1 cellular context compared by ENCODE assay signal in genomic region chr7:150313870-150314269, GRCh38.
TF ChIP-seq lines count a peak whose summit lies in the region.

No MANE protein-coding gene starts in this region.

TF ChIP-seq in K562, 482 proteins besides CTCF, POLR2A, EP300 and RAD21 (continued from another document and continues in another):
- no peak; the same call in 1 of the 2 replicates for TF ChIP-seq MGA (IDR thresholded peaks at IDR 0.05)
- no peak for TF ChIP-seq ZNF324 (CRISPR knock-in tag; IDR thresholded peaks at IDR 0.05)
- TF ChIP-seq TCF7 (IDR thresholded peaks at IDR 0.05; ENCODE audit: borderline replicate concordance) = no peak
- TF ChIP-seq TRIM25 (IDR thresholded peaks at IDR 0.05; ENCODE audit: borderline replicate concordance) = no peak
- TF ChIP-seq GTF2F1 (IDR thresholded peaks at IDR 0.05; ENCODE audit: low read depth, low read length) = no peak
- peak; percentile 1 for TF ChIP-seq ZFP36 (IDR thresholded peaks at IDR 0.05; ENCODE audit: low read depth, low read length, partially characterized antibody)
- TF ChIP-seq FOSL1 (tag; conservative IDR thresholded peaks at IDR 0.05) = no peak
- no peak for TF ChIP-seq ATF6 (CRISPR knock-in tag; IDR thresholded peaks at IDR 0.05)
- peak; percentile 71 for TF ChIP-seq KDM5B (IDR thresholded peaks at IDR 0.05; ENCODE audit: insufficient replicate concordance, low read depth, low read length)
- no peak for TF ChIP-seq SIX5 (IDR thresholded peaks at IDR 0.05; ENCODE audit: borderline replicate concordance in 1 of 2, insufficient read depth in 1 of 2, low read depth in 1 of 2, low read length in 2 of 2)
- TF ChIP-seq MYBL2 (IDR thresholded peaks at IDR 0.05; ENCODE audit: low read depth) = no peak
- TF ChIP-seq MYBL2 (CRISPR knock-in tag; IDR thresholded peaks at IDR 0.05; ENCODE audit: borderline replicate concordance) = no peak
- TF ChIP-seq ZNF75A (CRISPR knock-in tag; IDR thresholded peaks at IDR 0.05) = no peak
- no peak for TF ChIP-seq ZNF311 (CRISPR knock-in tag; IDR thresholded peaks at IDR 0.05)
- no peak for TF ChIP-seq MLX (CRISPR knock-in tag; conservative IDR thresholded peaks at IDR 0.05)
- TF ChIP-seq ARID4B (CRISPR knock-in tag; IDR thresholded peaks at IDR 0.05) = no peak
- TF ChIP-seq BRF2 (IDR thresholded peaks at IDR 0.05; ENCODE audit: borderline replicate concordance, insufficient read depth, insufficient read length) = no peak
- no peak for TF ChIP-seq ZNF3 (CRISPR knock-in tag; IDR thresholded peaks at IDR 0.05)
- peak; percentile 24; the same call in 1 of the 2 replicates for TF ChIP-seq SMARCA5 (IDR thresholded peaks at IDR 0.05)
- TF ChIP-seq ZNF280B (CRISPR knock-in tag; IDR thresholded peaks at IDR 0.05) = no peak
- TF ChIP-seq ZNF511 (CRISPR knock-in tag; IDR thresholded peaks at IDR 0.05) = no peak
- TF ChIP-seq CCNT2 (IDR thresholded peaks at IDR 0.05; ENCODE audit: borderline replicate concordance, extremely low read depth, insufficient read length, low read depth, low read length) = peak; percentile 29
- TF ChIP-seq ZHX1 (conservative IDR thresholded peaks at IDR 0.05; ENCODE audit: low read length) = no peak
- no peak for TF ChIP-seq SRSF3 (IDR thresholded peaks at IDR 0.05; ENCODE audit: insufficient read depth, low read length)
- TF ChIP-seq CC2D1A (IDR thresholded peaks at IDR 0.05) = no peak
